In the genomic region with DNA sequence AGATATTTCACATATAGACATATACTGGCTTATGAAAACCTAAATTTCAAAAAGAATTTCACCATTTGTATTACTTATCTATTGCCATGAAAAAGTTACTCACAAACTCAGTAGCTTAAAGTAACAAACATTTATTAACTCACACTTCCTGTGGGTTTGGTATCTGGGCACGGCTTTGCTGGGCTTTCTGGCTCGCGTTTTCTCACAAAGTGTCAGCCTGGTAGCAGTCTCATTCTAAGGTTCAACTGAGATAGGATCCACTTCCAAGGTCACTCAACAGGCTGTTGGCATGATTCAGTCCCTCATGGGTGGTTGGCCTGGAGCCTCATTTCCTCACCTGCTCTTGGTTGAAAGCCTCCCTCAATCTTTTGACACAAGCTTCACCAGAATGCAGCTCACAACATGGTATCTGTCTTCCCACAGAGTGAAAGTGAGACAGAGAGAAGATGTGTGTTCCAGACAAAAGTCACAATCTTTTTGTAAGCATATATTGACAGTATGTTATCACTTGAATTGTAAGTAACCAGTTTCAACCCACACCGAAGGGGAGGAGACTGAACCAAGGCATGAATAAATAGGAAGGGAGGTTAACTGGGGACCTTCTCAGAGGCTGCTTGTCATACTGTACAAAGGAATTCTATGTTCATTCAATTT, we compare ENCODE assay signal across 13 cellular contexts.
DNase-seq lines count a peak whose midpoint lies in the region; ATAC-seq lines count a peak whose summit lies in the region.
"Had no signal": no experiment of that assay in that cellular context is flagged by ENCODE, and none has a peak within 500 bp of the region (broad histone marks: within the 10 kb centered on the region; RNA-seq: fewer than 3 reads in every experiment).

No MANE protein-coding gene starts in this region.

- ATAC-seq in GM18870 (IDR thresholded peaks at IDR 0.05; ENCODE audit: unreplicated experiment) (peak; percentile 82), GM21737 (IDR thresholded peaks at IDR 0.05; ENCODE audit: unreplicated experiment) (peak; percentile 92), HG03139 (IDR thresholded peaks at IDR 0.05; ENCODE audit: unreplicated experiment) (peak; percentile 85), HG03439 (IDR thresholded peaks at IDR 0.05; ENCODE audit: unreplicated experiment) (no peak)
- ATAC-seq: effector memory CD8-positive, alpha-beta T cell; heart left ventricle had no signal

- DNase-seq in glomerular visceral epithelial cell (ENCODE audit: extremely low spot score): peak; percentile 47
- no peak for DNase-seq in SKM-1 treated with dmso at 0.1 percent for 144 hours (lab: John Stamatoyannopoulos, UW; ENCODE audit: unreplicated experiment)
- DNase-seq in caudate nucleus (lab: John Stamatoyannopoulos, UW): no peak
- no peak for DNase-seq in UCSD-AML1 (lab: John Stamatoyannopoulos, UW; ENCODE audit: unreplicated experiment)
- DNase-seq: effector memory CD8-positive, alpha-beta T cell; H7; heart left ventricle had no signal

- no peak overlapping the region for H3K27ac ChIP-seq in caudate nucleus (ENCODE audit: low read depth, low read length)
- H3K27ac ChIP-seq: heart left ventricle, right atrium auricular region, RWPE1 had no signal
